8 cellular contexts compared by ENCODE assay signal in genomic region chrX:54042609-54043010, GRCh38. TPM values are rescaled to one million over a fixed set of nuclear protein-coding genes. Genes with fewer than 3 reads are reported as not detected.
DNase-seq lines count a peak whose midpoint lies in the region; ATAC-seq lines count a peak whose summit lies in the region.

No MANE protein-coding gene starts in this region.

- no peak overlapping the region for H2AK5ac ChIP-seq in mesendoderm (ENCODE audit: low read length)

- peak overlapping the region; percentile 76 for H3K56ac ChIP-seq in mesendoderm (ENCODE audit: low read length)

- no peak overlapping the region for H3K4ac ChIP-seq in mesendoderm (ENCODE audit: low read depth, low read length)

- DNase-seq in NCI-H2171 treated with DMSO at 0.1 percent for 48 hours (lab: John Stamatoyannopoulos, UW): peak; percentile 2
- DNase-seq in NCI-H2171 (lab: John Stamatoyannopoulos, UW): no peak
- DNase-seq in NCI-H226: peak; percentile 46
- peak; percentile 73 for DNase-seq in activated CD4-positive, alpha-beta T cell treated with anti-CD3 and anti-CD28 coated beads, Interleukin-2, amount 10 ng/mL, durations not matched to agents 24 days and 14 days
- DNase-seq in mesendoderm: peak; percentile 78
- DNase-seq in NCI-H1048 (lab: John Stamatoyannopoulos, UW): no peak

- peak overlapping the region; percentile 31 for H3K4me2 ChIP-seq in mesendoderm (ENCODE audit: low read length)

- H3K36me3 Mint-ChIP-seq in activated CD4-positive, alpha-beta T cell treated with anti-CD3 and anti-CD28 coated beads, Interleukin-2, amount 10 ng/mL, durations not matched to agents 24 days and 14 days (ENCODE audit: low read depth): peaks cover 22% of the 10 kb centered on the region
- peaks cover 8% of the 10 kb centered on the region for H3K36me3 Mint-ChIP-seq in stimulated activated memory B cell treated with anti-CD40 and anti-IgM and Interleukin-4, amounts not matched to agents 10 μg/mL and 1 μg/mL and 100 μg/mL, for 72 hours

- no peak overlapping the region for H4K5ac ChIP-seq in mesendoderm (ENCODE audit: low read length)

- H3K79me2 ChIP-seq in mesendoderm (ENCODE audit: control insufficient read depth, insufficient read depth, low read length): no peaks in the 10 kb centered on the region

- H3K18ac ChIP-seq in mesendoderm (ENCODE audit: low read length): no peak overlapping the region

- peaks cover 7% of the 10 kb centered on the region for H3K4me1 ChIP-seq in ectodermal cell (ENCODE audit: control insufficient read depth, insufficient read depth, low read length)
- H3K4me1 ChIP-seq in mesendoderm (ENCODE audit: control insufficient read depth, low read depth, low read length): no peaks in the 10 kb centered on the region

- 4 to 6% methylated on average over 26 of the region's 26 CpGs for WGBS in ectodermal cell, 2 experiments
- no CpG with 5 or more reads among the region's 26 CpGs for WGBS in mesendoderm (ENCODE audit: extremely low coverage, insufficient coverage, low lambda C conversion rate)

- H3K27ac ChIP-seq in ectodermal cell (ENCODE audit: insufficient read depth, low read depth, low read length, poor library complexity, severe bottlenecking) (no peak overlapping the region), mesendoderm (ENCODE audit: low read depth, low read length) (no peak overlapping the region)

- H3K4me1 Mint-ChIP-seq in activated CD4-positive, alpha-beta T cell treated with anti-CD3 and anti-CD28 coated beads, Interleukin-2, amount 10 ng/mL, durations not matched to agents 24 days and 14 days: peaks cover 16% of the 10 kb centered on the region
- peaks cover 5% of the 10 kb centered on the region for H3K4me1 Mint-ChIP-seq in stimulated activated memory B cell treated with anti-CD40 and anti-IgM and Interleukin-4, amounts not matched to agents 10 μg/mL and 1 μg/mL and 100 μg/mL, for 72 hours

- peak overlapping the region; percentile 66 for H3K9ac ChIP-seq in mesendoderm (ENCODE audit: low read length)

- H3K4me3 Mint-ChIP-seq in activated CD4-positive, alpha-beta T cell treated with anti-CD3 and anti-CD28 coated beads, Interleukin-2, amount 10 ng/mL, durations not matched to agents 24 days and 14 days: peak overlapping the region; percentile 93
- peak overlapping the region; percentile 95 for H3K4me3 Mint-ChIP-seq in stimulated activated memory B cell treated with anti-CD40 and anti-IgM and Interleukin-4, amounts not matched to agents 10 μg/mL and 1 μg/mL and 100 μg/mL, for 72 hours

- H4K8ac ChIP-seq in mesendoderm (ENCODE audit: low read depth, low read length): no peak overlapping the region

- no peaks in the 10 kb centered on the region for H3K27me3 ChIP-seq in ectodermal cell (ENCODE audit: control insufficient read depth, insufficient read depth, low read length, poor library complexity, severe bottlenecking)
- H3K27me3 ChIP-seq in mesendoderm (ENCODE audit: insufficient read depth, low read length, poor library complexity): no peaks in the 10 kb centered on the region

- no peak overlapping the region for H2BK15ac ChIP-seq in mesendoderm (replicated peaks; ENCODE audit: low read depth)

- no peak overlapping the region for H2BK120ac ChIP-seq in mesendoderm (ENCODE audit: low read depth, low read length)

- H3K27ac Mint-ChIP-seq in activated CD4-positive, alpha-beta T cell treated with anti-CD3 and anti-CD28 coated beads, Interleukin-2, amount 10 ng/mL, durations not matched to agents 24 days and 14 days: peak overlapping the region; percentile 68
- H3K27ac Mint-ChIP-seq in stimulated activated memory B cell treated with anti-CD40 and anti-IgM and Interleukin-4, amounts not matched to agents 10 μg/mL and 1 μg/mL and 100 μg/mL, for 72 hours: peak overlapping the region; percentile 98

- no peak overlapping the region for H2BK5ac ChIP-seq in mesendoderm (ENCODE audit: low read length)

- H3K36me3 ChIP-seq in ectodermal cell (ENCODE audit: control insufficient read depth, insufficient read depth, low read length) (peaks cover 5% of the 10 kb centered on the region), mesendoderm (ENCODE audit: control insufficient read depth, insufficient read depth, low read length) (no peaks in the 10 kb centered on the region)

- H3K23ac ChIP-seq in mesendoderm (ENCODE audit: low read length): no peak overlapping the region

- intact Hi-C loops in activated CD4-positive, alpha-beta T cell treated with anti-CD3 and anti-CD28 coated beads, Interleukin-2, amount 10 ng/mL, durations not matched to agents 24 days and 14 days (cut with micrococcal nuclease): loop anchor here (5.0 to 10.0 kb wide), 5 partner anchors 595 to 1120 kb away; partner anchors contain the start of genes RIBC1, SMC1A and TSPYL2

- no peaks in the 10 kb centered on the region for H3K9me3 ChIP-seq in ectodermal cell (ENCODE audit: control insufficient read depth, low read length)

- H3K4me3 ChIP-seq in ectodermal cell (ENCODE audit: insufficient read depth, low read depth, low read length): peak overlapping the region; percentile 68
- peak overlapping the region; percentile 8 for H3K4me3 ChIP-seq in mesendoderm (ENCODE audit: low read length)

- no peaks in the 10 kb centered on the region for H3K27me3 Mint-ChIP-seq in activated CD4-positive, alpha-beta T cell treated with anti-CD3 and anti-CD28 coated beads, Interleukin-2, amount 10 ng/mL, durations not matched to agents 24 days and 14 days
- no peaks in the 10 kb centered on the region for H3K27me3 Mint-ChIP-seq in stimulated activated memory B cell treated with anti-CD40 and anti-IgM and Interleukin-4, amounts not matched to agents 10 μg/mL and 1 μg/mL and 100 μg/mL, for 72 hours

- H3K9me3 Mint-ChIP-seq in activated CD4-positive, alpha-beta T cell treated with anti-CD3 and anti-CD28 coated beads, Interleukin-2, amount 10 ng/mL, durations not matched to agents 24 days and 14 days: no peaks in the 10 kb centered on the region
- no peaks in the 10 kb centered on the region for H3K9me3 Mint-ChIP-seq in stimulated activated memory B cell treated with anti-CD40 and anti-IgM and Interleukin-4, amounts not matched to agents 10 μg/mL and 1 μg/mL and 100 μg/mL, for 72 hours

- no peak for ATAC-seq in stimulated activated memory B cell treated with anti-CD40 and anti-IgM and Interleukin-4, amounts not matched to agents 10 μg/mL and 1 μg/mL and 100 μg/mL, for 72 hours

- H3K79me1 ChIP-seq in mesendoderm (ENCODE audit: low read length): no peaks in the 10 kb centered on the region

RNA-seq across cellular contexts. Expression of gene PHF8, which starts 1.7 kb away (rescaled TPM):
- 50.7 and 53.4 TPM in 2 replicates for total RNA-seq in activated CD4-positive, alpha-beta T cell treated with anti-CD3 and anti-CD28 coated beads, Interleukin-2, amount 10 ng/mL, durations not matched to agents 24 days and 14 days
- 27.8 TPM for polyA plus RNA-seq in ectodermal cell (2013, experiment 1 of 4)
- 36.5 TPM for polyA plus RNA-seq in ectodermal cell (2013, experiment 2 of 4)
- 23.9 TPM for polyA plus RNA-seq in ectodermal cell (2013, experiment 3 of 4)
- 25.9 TPM for polyA plus RNA-seq in ectodermal cell (2013, experiment 4 of 4)
- 14.1 TPM for polyA plus RNA-seq in mesendoderm (2013, experiment 1 of 2)
- polyA plus RNA-seq in mesendoderm (2013, experiment 2 of 2): 14.3 TPM

Comparison
In these comparisons a context has a peak if more than half of its experiments do, and no peak if none do; other contexts are left out.
1. DNase-seq: peak in NCI-H2171 treated with DMSO at 0.1 percent for 48 hours (single experiment), NCI-H226 (single experiment), activated CD4-positive, alpha-beta T cell treated with anti-CD3 and anti-CD28 coated beads, Interleukin-2, amount 10 ng/mL, durations not matched to agents 24 days and 14 days (single experiment) and mesendoderm (single experiment); none in NCI-H2171 (single experiment) and NCI-H1048 (single experiment).